Comparison of ENCODE assay signal across 8 cellular contexts in genomic region chr6:157527471-157527907, GRCh38.
A peak's percentile ranks its signal among the peaks of the same experiment; 100 is the strongest.
DNase-seq lines count a peak whose midpoint lies in the region; ATAC-seq and TF ChIP-seq lines count a peak whose summit lies in the region.

No MANE protein-coding gene starts in this region.

- peak; percentile 91 for ATAC-seq in GM18907 (IDR thresholded peaks at IDR 0.05; ENCODE audit: unreplicated experiment)
- ATAC-seq in HG03095 (IDR thresholded peaks at IDR 0.05; ENCODE audit: unreplicated experiment), result peak; percentile 79
- ATAC-seq in body of pancreas, result peak; percentile 58

- no peaks in the 10 kb centered on the region for H3K36me3 ChIP-seq in body of pancreas (replicated peaks in 1 of 2; ENCODE audit: insufficient read depth in 1 of 2, low read depth in 2 of 2)

- no peak for TF ChIP-seq CTCF in body of pancreas (IDR thresholded peaks at IDR 0.05)

- H3K4me1 ChIP-seq in body of pancreas, result no peaks in the 10 kb centered on the region

- TF ChIP-seq POLR2A in body of pancreas (IDR thresholded peaks at IDR 0.05), result no peak

- no peak overlapping the region for H3K4me3 ChIP-seq in body of pancreas

- H3K27me3 ChIP-seq in body of pancreas, result no peaks in the 10 kb centered on the region

- H3K27ac ChIP-seq in body of pancreas, result no peak overlapping the region

- 74 to 80% methylated on average over 4 of the region's 4 CpGs for WGBS in body of pancreas, 2 donors

- intact Hi-C loops in body of pancreas (cut with DNase I), result no loop called here

- DNase-seq in body of pancreas (peak in 1 of 4 donors; percentile 40), renal cortical epithelial cell (ENCODE audit: low read depth) (peak; percentile 36), NCI-H1048 (lab: John Stamatoyannopoulos, UW) (no peak), NCI-H1092 treated with DMSO at 0.1 percent for 48 hours (lab: John Stamatoyannopoulos, UW) (no peak), GM19238 (ENCODE audit: insufficient read length, low spot score) (no peak), NCI-H1417 treated with DMSO at 0.1 percent for 48 hours (lab: John Stamatoyannopoulos, UW) (no peak)

- no peaks in the 10 kb centered on the region for H3K9me3 ChIP-seq in body of pancreas
